Comparison of ENCODE assay signal across 31 cellular contexts in the genomic region with DNA sequence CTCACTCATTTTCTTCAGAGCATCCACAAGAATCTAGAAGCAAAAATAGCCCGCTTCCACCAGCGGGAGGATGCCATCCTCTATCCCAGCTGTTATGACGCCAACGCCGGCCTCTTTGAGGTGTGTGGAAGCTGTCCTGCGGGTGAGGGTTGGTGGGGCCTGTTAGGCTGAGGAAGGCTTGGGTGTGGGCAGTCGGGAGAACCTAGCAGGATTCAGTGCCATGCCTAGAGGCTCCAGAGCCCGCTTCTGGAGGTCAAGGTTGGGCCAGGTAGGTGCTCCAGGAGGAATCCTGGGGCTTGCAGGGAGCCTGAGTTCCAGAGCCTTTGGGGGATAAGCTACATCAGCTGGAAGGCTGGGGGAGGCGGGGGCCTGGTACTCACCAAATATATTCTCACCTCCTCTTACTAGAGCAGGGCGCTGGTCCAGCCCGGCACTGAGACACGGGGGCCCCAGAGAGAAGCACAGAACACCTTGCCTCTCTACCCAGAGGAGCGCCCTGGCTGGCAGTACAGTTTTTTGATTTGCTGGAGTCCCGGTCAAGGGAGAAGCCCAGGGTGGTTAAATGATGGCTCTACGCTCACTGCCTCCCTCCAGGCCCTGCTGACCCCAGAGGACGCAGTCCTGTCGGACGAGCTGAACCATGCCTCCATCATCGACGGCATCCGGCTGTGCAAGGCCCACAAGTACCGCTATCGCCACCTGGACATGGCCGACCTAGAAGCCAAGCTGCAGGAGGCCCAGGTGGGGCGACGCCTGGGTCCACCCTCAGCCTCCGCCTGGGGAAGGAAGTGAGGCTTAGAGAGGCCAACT. TPM values are rescaled to one million over a fixed set of nuclear protein-coding genes. Genes with fewer than 3 reads are reported as not detected.
"Had no signal": no experiment of that assay in that cellular context is flagged by ENCODE, and none has a peak within 500 bp of the region (broad histone marks: within the 10 kb centered on the region; RNA-seq: fewer than 3 reads in every experiment).

No MANE protein-coding gene starts in this region.

- H3K9me3 ChIP-seq: adrenal gland, MG63 had no signal

- H3K27ac Mint-ChIP-seq: activated CD4-positive, alpha-beta memory T cell treated with anti-CD3 and anti-CD28 coated beads, Interleukin-2, amount 10 ng/mL, durations not matched to agents 7 days and 5 days; activated naive CD4-positive, alpha-beta T cell treated with anti-CD3 and anti-CD28 coated beads, Interleukin-2, amount 10 ng/mL, durations not matched to agents 7 days and 5 days; activated naive CD8-positive, alpha-beta T cell treated with anti-CD3 and anti-CD28 coated beads, Interleukin-2, amount 10 ng/mL, durations not matched to agents 7 days and 5 days; activated T-helper 17 cell treated with anti-CD3 and anti-CD28 coated beads, Interleukin-2, amount 50 U/mL, for 72 hours; T-helper 1 cell treated with Interleukin-12 subunit alpha and Interleukin-12 subunit beta and Interleukin-4 antibody, amounts not matched to agents 30 μg/mL and 1 μg/mL, for 36 hours had no signal

- H3K4me1 Mint-ChIP-seq: activated T-helper 17 cell treated with anti-CD3 and anti-CD28 coated beads, Interleukin-2, amount 50 U/mL, for 72 hours had no signal

- H3K36me3 Mint-ChIP-seq: activated naive CD4-positive, alpha-beta T cell treated with anti-CD3 and anti-CD28 coated beads, Interleukin-2, amount 10 ng/mL, durations not matched to agents 7 days and 5 days; activated naive CD8-positive, alpha-beta T cell treated with anti-CD3 and anti-CD28 coated beads, Interleukin-2, amount 10 ng/mL, durations not matched to agents 7 days and 5 days had no signal

- H3K4me3 Mint-ChIP-seq: activated CD4-positive, alpha-beta memory T cell treated with anti-CD3 and anti-CD28 coated beads, Interleukin-2, amount 10 ng/mL, durations not matched to agents 7 days and 5 days; activated naive CD4-positive, alpha-beta T cell treated with anti-CD3 and anti-CD28 coated beads, Interleukin-2, amount 10 ng/mL, durations not matched to agents 7 days and 5 days; activated naive CD8-positive, alpha-beta T cell treated with anti-CD3 and anti-CD28 coated beads, Interleukin-2, amount 10 ng/mL, durations not matched to agents 7 days and 5 days; activated T-helper 17 cell treated with anti-CD3 and anti-CD28 coated beads, Interleukin-2, amount 50 U/mL, for 72 hours; T-helper 1 cell treated with Interleukin-12 subunit alpha and Interleukin-12 subunit beta and Interleukin-4 antibody, amounts not matched to agents 30 μg/mL and 1 μg/mL, for 36 hours had no signal

- H3K27me3 ChIP-seq: adrenal gland, MG63 had no signal

- DNase-seq: activated CD4-positive, alpha-beta memory T cell treated with anti-CD3 and anti-CD28 coated beads, Interleukin-2, amount 10 ng/mL, durations not matched to agents 7 days and 5 days; activated CD4-positive, alpha-beta T cell treated with anti-CD3 and anti-CD28 coated beads for 1 hour; activated CD4-positive, alpha-beta T cell treated with anti-CD3 and anti-CD28 coated beads, Interleukin-2, amount 50 U/mL, for 1 hour; activated gamma-delta T cell; activated naive CD4-positive, alpha-beta T cell treated with anti-CD3 and anti-CD28 coated beads, Interleukin-2, amount 10 ng/mL, durations not matched to agents 7 days and 5 days; activated naive CD8-positive, alpha-beta T cell treated with anti-CD3 and anti-CD28 coated beads, Interleukin-2, amount 10 ng/mL, durations not matched to agents 7 days and 5 days; activated T-cell treated with anti-CD3 and anti-CD28 coated beads for 4 hours; activated T-cell treated with anti-CD3 and anti-CD28 coated beads, Interleukin-2, amount 50 U/mL, for 48 hours; adrenal gland; anterior cingulate cortex; caudate nucleus; MG63; MV-4-11; NCI-H1092 treated with DMSO at 0.1 percent for 48 hours; NCI-H1417 treated with DMSO at 0.1 percent for 48 hours; NCI-H1694; NCI-H2029; NCI-H2107; NCI-H2171 treated with DMSO at 0.1 percent for 48 hours; NCI-H226; NCI-H510A; NCI-H526 treated with DMSO at 0.1 percent for 48 hours; NCI-H82; OCI-M1; SHP77 had no signal

- H3K36me3 ChIP-seq: MG63 had no signal

- H3K27ac ChIP-seq: adrenal gland had no signal

- H3K9me3 Mint-ChIP-seq: activated CD4-positive, alpha-beta memory T cell treated with anti-CD3 and anti-CD28 coated beads, Interleukin-2, amount 10 ng/mL, durations not matched to agents 7 days and 5 days; activated naive CD4-positive, alpha-beta T cell treated with anti-CD3 and anti-CD28 coated beads, Interleukin-2, amount 10 ng/mL, durations not matched to agents 7 days and 5 days; activated naive CD8-positive, alpha-beta T cell treated with anti-CD3 and anti-CD28 coated beads, Interleukin-2, amount 10 ng/mL, durations not matched to agents 7 days and 5 days; activated T-helper 17 cell treated with anti-CD3 and anti-CD28 coated beads, Interleukin-2, amount 50 U/mL, for 72 hours; T-helper 1 cell treated with Interleukin-12 subunit alpha and Interleukin-12 subunit beta and Interleukin-4 antibody, amounts not matched to agents 30 μg/mL and 1 μg/mL, for 36 hours had no signal

- ATAC-seq: activated T-helper 17 cell treated with anti-CD3 and anti-CD28 coated beads, Interleukin-2, amount 50 U/mL, for 72 hours; Panc1 had no signal

- H3K27me3 Mint-ChIP-seq: activated T-helper 17 cell treated with anti-CD3 and anti-CD28 coated beads, Interleukin-2, amount 50 U/mL, for 72 hours had no signal

- H3K4me3 ChIP-seq: adrenal gland, MG63 had no signal

RNA-seq across cellular contexts. Expression of a gene that starts 10.1 kb away (rescaled TPM):
- total RNA-seq: activated CD4-positive, alpha-beta memory T cell treated with anti-CD3 and anti-CD28 coated beads, Interleukin-2, amount 10 ng/mL, durations not matched to agents 7 days and 5 days; activated CD8-positive, alpha-beta memory T cell treated with anti-CD3 and anti-CD28 coated beads for 36 hours; activated naive CD8-positive, alpha-beta T cell treated with anti-CD3 and anti-CD28 coated beads, Interleukin-2, amount 10 ng/mL, durations not matched to agents 7 days and 5 days; activated T-helper 17 cell treated with anti-CD3 and anti-CD28 coated beads, Interleukin-2, amount 50 U/mL, for 72 hours; cerebellum; SK-MEL-5 had no signal
- polyA plus RNA-seq: adrenal gland had no signal
